Comparison of ENCODE assay signal across 13 cellular contexts in genomic region chr9:110936719-110937452, GRCh38.
DNase-seq lines count a peak whose midpoint lies in the region; ATAC-seq and TF ChIP-seq lines count a peak whose summit lies in the region.
"Had no signal": no experiment of that assay in that cellular context is flagged by ENCODE, and none has a peak within 500 bp of the region (broad histone marks: within the 10 kb centered on the region; RNA-seq: fewer than 3 reads in every experiment).

No MANE protein-coding gene starts in this region.

- no peaks in the 10 kb centered on the region for H3K4me1 Mint-ChIP-seq in T-helper 17 cell
- H3K4me1 Mint-ChIP-seq: activated naive CD8-positive, alpha-beta T cell treated with anti-CD3 and anti-CD28 coated beads for 36 hours had no signal

- H3K4me3 ChIP-seq in ascending aorta (no peak overlapping the region), spleen (no peak overlapping the region)
- H3K4me3 ChIP-seq: GM12878 had no signal

- no peak for TF ChIP-seq POLR2A in spleen (IDR thresholded peaks at IDR 0.05)

- H3K9me3 ChIP-seq in ascending aorta: no peaks in the 10 kb centered on the region
- H3K9me3 ChIP-seq in spleen: peaks cover 0 to 2% (median 0%) of the 10 kb centered on the region in 8 donors
- H3K9me3 ChIP-seq in T-helper 17 cell (ENCODE audit: control insufficient read depth, low read length, poor library complexity, severe bottlenecking): no peaks in the 10 kb centered on the region

- H3K36me3 Mint-ChIP-seq in T-helper 17 cell (ENCODE audit: low read depth): no peaks in the 10 kb centered on the region
- H3K36me3 Mint-ChIP-seq: activated naive CD8-positive, alpha-beta T cell treated with anti-CD3 and anti-CD28 coated beads for 36 hours had no signal

- peaks cover 9 to 43% of the 10 kb centered on the region in 2 donors for H3K4me1 ChIP-seq in ascending aorta
- H3K4me1 ChIP-seq in spleen: no peaks in the 10 kb centered on the region

- H3K27ac ChIP-seq in ascending aorta: peak overlapping the region; percentile 84 to 91
- peak overlapping the region in 6 of 8 donors; percentile 37 to 65 (median 54) for H3K27ac ChIP-seq in spleen

- H3K27ac Mint-ChIP-seq in T-helper 17 cell: no peak overlapping the region
- H3K27ac Mint-ChIP-seq: activated naive CD8-positive, alpha-beta T cell treated with anti-CD3 and anti-CD28 coated beads for 36 hours had no signal

- TF ChIP-seq CTCF in ascending aorta (IDR thresholded peaks at IDR 0.05) (no peak), spleen (IDR thresholded peaks at IDR 0.05 in 8 of 11, conservative IDR thresholded peaks at IDR 0.05 in 3 of 11) (no peak)

- no peaks in the 10 kb centered on the region for H3K27me3 Mint-ChIP-seq in T-helper 17 cell
- H3K27me3 Mint-ChIP-seq: activated naive CD8-positive, alpha-beta T cell treated with anti-CD3 and anti-CD28 coated beads for 36 hours had no signal

- WGBS in spleen, 5 donors: 43 to 75% (median 58%) methylated on average over 3 of the region's 3 CpGs

- H3K27me3 ChIP-seq in ascending aorta: no peaks in the 10 kb centered on the region
- H3K27me3 ChIP-seq in spleen (replicated peaks in 1 of 7): no peaks in the 10 kb centered on the region

- DNase-seq in GM04503 (ENCODE audit: low read depth) (peak; percentile 93), ascending aorta (ENCODE audit: low spot score in 2 of 2) (peak in 1 of 2 donors; percentile 66), left ventricle myocardium superior (no peak), spleen (no peak), cortex of kidney (lab: John Stamatoyannopoulos, UW) (no peak), NCI-H526 (lab: John Stamatoyannopoulos, UW) (no peak), NOMO-1 (lab: John Stamatoyannopoulos, UW; ENCODE audit: unreplicated experiment in 2 of 2) (no peak), T-helper 17 cell (no peak)
- DNase-seq: activated naive CD8-positive, alpha-beta T cell treated with anti-CD3 and anti-CD28 coated beads for 36 hours; NCI-H1092 treated with DMSO at 0.1 percent for 48 hours; NCI-H774; small intestine had no signal

- no peak overlapping the region for H3K4me3 Mint-ChIP-seq in T-helper 17 cell
- H3K4me3 Mint-ChIP-seq: activated naive CD8-positive, alpha-beta T cell treated with anti-CD3 and anti-CD28 coated beads for 36 hours had no signal

- ATAC-seq in left ventricle myocardium superior: peak; percentile 37
- ATAC-seq in T-helper 17 cell: no peak
- ATAC-seq: GM12878 had no signal

- H3K36me3 ChIP-seq in ascending aorta (peaks cover 9 to 13% of the 10 kb centered on the region in 2 donors), spleen (peaks cover 0 to 14% (median 0%) of the 10 kb centered on the region in 6 donors)

- intact Hi-C loops in ascending aorta (cut with DNase I): loop anchor here (5.0 kb wide), 4 partner anchors 35 to 280 kb away; partner anchors contain the start of gene LPAR1
- intact Hi-C loops in left ventricle myocardium superior (cut with micrococcal nuclease): no loop called here
- intact Hi-C loops in spleen (cut with DNase I; ENCODE audit: low total_unique reads): no loop called here
